ENCODE assay signal across 14 cellular contexts in genomic region chr6:14883921-14884320, GRCh38.
DNase-seq lines count a peak whose midpoint lies in the region; ATAC-seq and TF ChIP-seq lines count a peak whose summit lies in the region.
"Had no signal": no experiment of that assay in that cellular context is flagged by ENCODE, and none has a peak within 500 bp of the region (broad histone marks: within the 10 kb centered on the region; RNA-seq: fewer than 3 reads in every experiment).

No MANE protein-coding gene starts in this region.

- TF ChIP-seq CTCF in brain microvascular endothelial cell (IDR thresholded peaks at IDR 0.05; ENCODE audit: low read depth, low read length, missing control alignments): no peak
- no peak for TF ChIP-seq CTCF in neural progenitor cell (IDR thresholded peaks at IDR 0.05)
- TF ChIP-seq CTCF in dorsolateral prefrontal cortex (IDR thresholded peaks at IDR 0.05 in 54 of 56, conservative IDR thresholded peaks at IDR 0.05 in 2 of 56; ENCODE audit: low read depth in 1 of 56, partially characterized antibody in 56 of 56): no peak

- no peaks in the 10 kb centered on the region for H3K27me3 ChIP-seq in brain microvascular endothelial cell (replicated peaks)
- no peaks in the 10 kb centered on the region for H3K27me3 ChIP-seq in neural progenitor cell
- H3K27me3 ChIP-seq in dorsolateral prefrontal cortex: no peaks in the 10 kb centered on the region
- H3K27me3 ChIP-seq: adrenal gland had no signal

- H3K27ac ChIP-seq in brain microvascular endothelial cell: no peak overlapping the region
- no peak overlapping the region for H3K27ac ChIP-seq in neural progenitor cell
- H3K27ac ChIP-seq in dorsolateral prefrontal cortex: no peak overlapping the region
- H3K27ac ChIP-seq: adrenal gland, RWPE1 had no signal

- DNase-seq in DMS53 (lab: John Stamatoyannopoulos, UW) (peak; percentile 19), DMS53 treated with DMSO at 0.1 percent for 48 hours (lab: John Stamatoyannopoulos, UW; ENCODE audit: unreplicated experiment) (no peak), KBM-7 (peak; percentile 52), brain microvascular endothelial cell (peak; percentile 3), neural progenitor cell (ENCODE audit: low spot score) (peak; percentile 52), foreskin melanocyte (no peak), dorsolateral prefrontal cortex (no peak)
- DNase-seq: 8988T; activated CD8-positive, alpha-beta memory T cell treated with anti-CD3 and anti-CD28 coated beads, Interleukin-2, amount 50 U/mL, for 4 hours; adrenal gland; hippocampal formation; NCI-H2107 had no signal

- peaks cover 36% of the 10 kb centered on the region for H3K4me1 ChIP-seq in neural progenitor cell

- H3K4me1 Mint-ChIP-seq in neural progenitor cell: peaks cover 50% of the 10 kb centered on the region

- intact Hi-C loops in dorsolateral prefrontal cortex (cut with DNase I): no loop called here

- H3K4me2 ChIP-seq in neural progenitor cell: peak overlapping the region; percentile 24

- H4K20me1 ChIP-seq in neural progenitor cell (ENCODE audit: low read depth): no peaks in the 10 kb centered on the region

- peaks cover 26% of the 10 kb centered on the region for H3F3A ChIP-seq in neural progenitor cell (ENCODE audit: low read depth)

- H3K4me3 ChIP-seq in brain microvascular endothelial cell (ENCODE audit: low read depth, low read length) (no peak overlapping the region), neural progenitor cell (no peak overlapping the region), dorsolateral prefrontal cortex (no peak overlapping the region)
- H3K4me3 ChIP-seq: adrenal gland had no signal

- H3K9me3 Mint-ChIP-seq in neural progenitor cell: peaks cover 2% of the 10 kb centered on the region

- no peak for ATAC-seq in GM18858 (IDR thresholded peaks at IDR 0.05; ENCODE audit: unreplicated experiment)

- no peaks in the 10 kb centered on the region for H3K36me3 Mint-ChIP-seq in neural progenitor cell

- no peak overlapping the region for H2AFZ ChIP-seq in neural progenitor cell (replicated peaks)

- H3K36me3 ChIP-seq in brain microvascular endothelial cell (replicated peaks): no peaks in the 10 kb centered on the region
- H3K36me3 ChIP-seq in neural progenitor cell: no peaks in the 10 kb centered on the region
- H3K36me3 ChIP-seq: adrenal gland had no signal

- no peaks in the 10 kb centered on the region for H3K9me3 ChIP-seq in neural progenitor cell (ENCODE audit: low read depth)
- H3K9me3 ChIP-seq: adrenal gland had no signal

- in situ Hi-C loops in KBM-7 (cut with MboI; ENCODE audit: low pct_unique_long_range_greater_than_20kb, low sequenced_read_pairs): no loop called here
- in situ Hi-C loops in brain microvascular endothelial cell (cut with HindIII; ENCODE audit: low pct_ligation_motif_present, low sequenced_read_pairs): no loop called here

- no peak overlapping the region for H3K9ac ChIP-seq in neural progenitor cell

- H3K4me3 Mint-ChIP-seq in neural progenitor cell: no peak overlapping the region

- H3K27me3 Mint-ChIP-seq in neural progenitor cell (ENCODE audit: insufficient read depth, low read depth): peaks cover 9% of the 10 kb centered on the region

- no peak overlapping the region for H3K27ac Mint-ChIP-seq in neural progenitor cell

- no peaks in the 10 kb centered on the region for H3K79me2 ChIP-seq in neural progenitor cell (ENCODE audit: low read depth)

Comparison
In these comparisons a context has a peak if more than half of its experiments do, and no peak if none do; other contexts are left out.
1. DNase-seq: peak in DMS53 (single experiment), KBM-7 (single experiment), brain microvascular endothelial cell (single experiment) and neural progenitor cell (single experiment); none in DMS53 treated with DMSO at 0.1 percent for 48 hours (single experiment), foreskin melanocyte (single experiment) and dorsolateral prefrontal cortex (0 of 10).